27 cellular contexts compared by ENCODE assay signal in the genomic region with DNA sequence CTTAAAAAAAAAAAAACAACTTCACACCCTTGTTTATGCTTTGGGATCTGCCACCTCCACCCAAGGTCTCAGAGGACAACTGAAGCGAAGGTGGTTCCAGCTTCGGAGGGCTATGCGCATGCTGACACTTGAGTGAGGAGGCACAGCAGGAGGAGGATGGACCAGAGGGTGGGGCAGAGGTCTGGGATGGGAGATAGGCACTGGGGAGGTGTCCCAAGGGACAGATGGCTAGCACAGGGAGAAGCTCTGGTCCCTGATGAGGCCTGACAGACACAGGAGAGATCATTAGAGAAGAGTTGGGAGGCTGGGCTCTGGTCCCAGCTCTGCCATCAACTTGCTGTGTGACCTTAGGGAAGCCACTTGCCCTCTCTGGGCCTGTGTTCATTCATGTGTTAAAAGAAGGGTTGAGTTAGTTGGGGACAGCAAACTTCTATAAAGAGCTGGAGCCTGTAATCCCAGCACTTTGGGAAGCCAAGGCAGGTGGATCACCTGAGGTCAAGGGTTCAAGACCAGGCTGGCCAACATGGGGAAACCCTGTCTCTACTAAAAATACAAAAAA. TPM values are rescaled to one million over a fixed set of nuclear protein-coding genes. Genes with fewer than 3 reads are reported as not detected.
"Had no signal": no experiment of that assay in that cellular context is flagged by ENCODE, and none has a peak within 500 bp of the region (broad histone marks: within the 10 kb centered on the region; RNA-seq: fewer than 3 reads in every experiment).

No MANE protein-coding gene starts in this region.

- H3K4me3 ChIP-seq: ascending aorta, body of pancreas, MG63, Peyer's patch, SJSA1 had no signal

- H3K36me3 ChIP-seq: ascending aorta, Peyer's patch had no signal

- H3K4me1 ChIP-seq: ascending aorta, body of pancreas, Peyer's patch, SJSA1 had no signal

- H3K36me3 Mint-ChIP-seq: activated naive CD4-positive, alpha-beta T cell treated with anti-CD3 and anti-CD28 coated beads, Interleukin-2, amount 50 U/mL, for 24 hours had no signal

- H3K9me3 ChIP-seq: ascending aorta, body of pancreas, MG63, Peyer's patch, SJSA1 had no signal

- H3K9me3 Mint-ChIP-seq: activated B cell treated with CpG ODN at 0.5 μM for 24 hours; activated CD4-positive, alpha-beta memory T cell treated with anti-CD3 and anti-CD28 coated beads, Interleukin-2, amount 10 ng/mL, durations not matched to agents 7 days and 5 days; activated naive CD4-positive, alpha-beta T cell treated with anti-CD3 and anti-CD28 coated beads, Interleukin-2, amount 50 U/mL, for 24 hours; activated T-helper 2 cell treated with anti-CD3 and anti-CD28 coated beads, Interferon-gamma antibody, Interleukin-2, Interleukin-4, amounts not matched to agents 10 μg/mL and 5 μg/mL and 100 μg/mL, durations not matched to agents 14 hours and 24 hours and 36 hours had no signal

- H3K27ac ChIP-seq: ascending aorta, body of pancreas, Peyer's patch, RWPE1, SJSA1 had no signal

- ATAC-seq: body of pancreas, SK-N-SH treated with all-trans-retinoic acid at 6 μM for 48 hours had no signal

- H3K4me1 Mint-ChIP-seq: activated naive CD4-positive, alpha-beta T cell treated with anti-CD3 and anti-CD28 coated beads, Interleukin-2, amount 50 U/mL, for 24 hours had no signal

- H3K27me3 ChIP-seq: ascending aorta, body of pancreas, MG63, Peyer's patch, SJSA1 had no signal

- H3K27me3 Mint-ChIP-seq: activated B cell treated with CpG ODN at 0.5 μM for 24 hours; activated CD4-positive, alpha-beta memory T cell treated with anti-CD3 and anti-CD28 coated beads, Interleukin-2, amount 10 ng/mL, durations not matched to agents 7 days and 5 days; activated naive CD4-positive, alpha-beta T cell treated with anti-CD3 and anti-CD28 coated beads, Interleukin-2, amount 50 U/mL, for 24 hours had no signal

- H3K27ac Mint-ChIP-seq: activated B cell treated with CpG ODN at 0.5 μM for 24 hours; activated naive CD4-positive, alpha-beta T cell treated with anti-CD3 and anti-CD28 coated beads, Interleukin-2, amount 50 U/mL, for 24 hours; activated T-helper 2 cell treated with anti-CD3 and anti-CD28 coated beads, Interferon-gamma antibody, Interleukin-2, Interleukin-4, amounts not matched to agents 10 μg/mL and 5 μg/mL and 100 μg/mL, durations not matched to agents 14 hours and 24 hours and 36 hours had no signal

- DNase-seq: activated B cell treated with CpG ODN at 0.5 μM for 24 hours; activated CD4-positive, alpha-beta memory T cell treated with anti-CD3 and anti-CD28 coated beads, Interleukin-2, amount 10 ng/mL, durations not matched to agents 7 days and 5 days; activated CD4-positive, alpha-beta T cell treated with anti-CD3 and anti-CD28 coated beads for 1 hour; activated CD4-positive, alpha-beta T cell treated with anti-CD3 and anti-CD28 coated beads, Interleukin-2, amount 50 U/mL, for 1 hour; activated gamma-delta T cell treated with Interleukin-2 at 50 U/mL for 16 hours; activated T-cell treated with anti-CD3 and anti-CD28 coated beads for 4 hours; activated T-cell treated with anti-CD3 and anti-CD28 coated beads, Interleukin-2, amount 50 U/mL, for 48 hours; body of pancreas; central memory CD4-positive, alpha-beta T cell; MG63; MV-4-11; NCI-H1092 treated with DMSO at 0.1 percent for 48 hours; NCI-H1417 treated with DMSO at 0.1 percent for 48 hours; NCI-H1694; NCI-H2029 treated with DMSO at 0.1 percent for 48 hours; NCI-H510A treated with DMSO at 0.1 percent for 48 hours; NCI-H69; NK-92 treated with Interleukin-12 subunit alpha and Interleukin-12 subunit beta, amount 100 ng/mL, for 24 hours; Peyer's patch; Right ventricle myocardium superior; SW 1271 had no signal

- H3K4me3 Mint-ChIP-seq: activated B cell treated with CpG ODN at 0.5 μM for 24 hours; activated CD4-positive, alpha-beta memory T cell treated with anti-CD3 and anti-CD28 coated beads, Interleukin-2, amount 10 ng/mL, durations not matched to agents 7 days and 5 days; activated naive CD4-positive, alpha-beta T cell treated with anti-CD3 and anti-CD28 coated beads, Interleukin-2, amount 50 U/mL, for 24 hours had no signal

RNA-seq across cellular contexts. Expression of a gene that starts 16.8 kb away (rescaled TPM):
- total RNA-seq: ascending aorta had no signal

RNA-seq across cellular contexts. Expression of a gene that starts 30.2 kb away (rescaled TPM):
- total RNA-seq: activated T-helper 2 cell treated with anti-CD3 and anti-CD28 coated beads, Interferon-gamma antibody, Interleukin-2, Interleukin-4, amounts not matched to agents 10 μg/mL and 5 μg/mL and 100 μg/mL, durations not matched to agents 14 hours and 24 hours and 36 hours had no signal
